In the genomic region with DNA sequence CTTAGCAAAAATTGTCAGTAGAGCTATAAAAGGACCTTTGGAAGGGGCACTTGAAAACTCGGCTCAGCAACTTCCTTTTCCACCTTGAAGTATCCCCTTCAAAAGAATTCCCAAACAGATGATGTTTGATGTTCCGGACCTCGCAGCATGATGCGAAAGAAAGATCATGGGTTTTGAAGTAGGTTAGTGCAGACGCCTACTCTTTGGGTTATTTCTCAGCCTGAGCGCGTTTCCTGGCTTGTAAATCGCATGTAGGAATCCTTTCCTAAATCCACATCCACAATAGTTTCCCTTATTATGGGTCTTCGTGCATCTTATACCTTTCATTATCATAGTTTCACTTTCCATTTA, we compare ENCODE assay signal across 8 cellular contexts.
DNase-seq lines count a peak whose midpoint lies in the region; TF ChIP-seq lines count a peak whose summit lies in the region.

No MANE protein-coding gene starts in this region.

- H3K4me2 ChIP-seq in KMS-11, result peak overlapping the region; percentile 76

- peak overlapping the region; percentile 100 for H2AFZ ChIP-seq in ACC112 (ENCODE audit: low read length, unreplicated experiment)
- H2AFZ ChIP-seq in KMS-11 (ENCODE audit: low read depth), result peak overlapping the region; percentile 99

- peak overlapping the region; percentile 93 for H3K9ac ChIP-seq in KMS-11

- H3K27me3 ChIP-seq in ACC112 (ENCODE audit: insufficient read depth, low read length), result no peaks in the 10 kb centered on the region
- H3K27me3 ChIP-seq in KMS-11 (ENCODE audit: insufficient read depth, low read depth), result no peaks in the 10 kb centered on the region
- no peaks in the 10 kb centered on the region for H3K27me3 ChIP-seq in muscle layer of duodenum (ENCODE audit: low read depth, low read length)

- H3K4me3 ChIP-seq in ACC112 (ENCODE audit: low read depth, low read length) (peak overlapping the region; percentile 100), KMS-11 (IDR thresholded peaks at IDR 0.05; ENCODE audit: insufficient read depth, low read depth, low read length) (no peak overlapping the region), muscle layer of duodenum (ENCODE audit: low read depth in 1 of 2, low read length in 2 of 2) (peak overlapping the region; percentile 90 to 98)

- DNase-seq in caudate nucleus (lab: John Stamatoyannopoulos, UW), result peak in 2 of 61 donors; percentile 12 to 35
- no peak for DNase-seq in NK-92 treated with Interleukin-12 subunit alpha and Interleukin-12 subunit beta, amount 100 ng/mL, for 24 hours (lab: John Stamatoyannopoulos, UW)
- no peak for DNase-seq in NCI-H1694 treated with DMSO at 0.1 percent for 48 hours (lab: John Stamatoyannopoulos, UW)
- no peak for DNase-seq in OCI-M2 (lab: John Stamatoyannopoulos, UW; ENCODE audit: unreplicated experiment)
- no peak for DNase-seq in T-helper 9 cell

- peak overlapping the region; percentile 76 for H3K27ac ChIP-seq in ACC112 (ENCODE audit: low read depth, low read length)
- H3K27ac ChIP-seq in KMS-11, result peak overlapping the region; percentile 87
- H3K27ac ChIP-seq in caudate nucleus (ENCODE audit: low read depth, low read length), result peak overlapping the region; percentile 69
- H3K27ac ChIP-seq in muscle layer of duodenum (ENCODE audit: low read length), result peak overlapping the region; percentile 91

- H3K36me3 ChIP-seq in ACC112 (ENCODE audit: insufficient read depth, low read length) (no peaks in the 10 kb centered on the region), KMS-11 (ENCODE audit: insufficient read depth) (no peaks in the 10 kb centered on the region), muscle layer of duodenum (ENCODE audit: control insufficient read depth in 1 of 2, insufficient read depth in 2 of 2, low read length in 2 of 2) (no peaks in the 10 kb centered on the region)

- peaks cover 39% of the 10 kb centered on the region for H3K79me2 ChIP-seq in ACC112 (ENCODE audit: control insufficient read depth, insufficient read depth, low read length, unreplicated experiment)
- H3K79me2 ChIP-seq in KMS-11 (ENCODE audit: insufficient read depth, low read depth), result peaks cover 14% of the 10 kb centered on the region

- H3K4me1 ChIP-seq in ACC112 (ENCODE audit: control insufficient read depth, insufficient read depth, low read length, unreplicated experiment), result peaks cover 21% of the 10 kb centered on the region
- H3K4me1 ChIP-seq in KMS-11 (ENCODE audit: low read depth, poor library complexity, severe bottlenecking), result peaks cover 17% of the 10 kb centered on the region
- peaks cover 4 to 9% of the 10 kb centered on the region in 2 donors for H3K4me1 ChIP-seq in muscle layer of duodenum (ENCODE audit: control insufficient read depth in 1 of 2, insufficient read depth in 2 of 2, low read length in 2 of 2)

- no peaks in the 10 kb centered on the region for H3K9me3 ChIP-seq in muscle layer of duodenum (ENCODE audit: control insufficient read depth in 1 of 2, low read length in 2 of 2)

- H4K20me1 ChIP-seq in KMS-11 (ENCODE audit: insufficient read depth), result no peaks in the 10 kb centered on the region

- TF ChIP-seq CTCF in KMS-11 (conservative IDR thresholded peaks at IDR 0.05; ENCODE audit: low read depth, low read length), result no peak
